Comparison of ENCODE assay signal across 25 cellular contexts in genomic region chr5:11010811-11011210, GRCh38.
DNase-seq lines count a peak whose midpoint lies in the region; ATAC-seq, FAIRE-seq and TF ChIP-seq lines count a peak whose summit lies in the region.
"Had no signal": no experiment of that assay in that cellular context is flagged by ENCODE, and none has a peak within 500 bp of the region (broad histone marks: within the 10 kb centered on the region; RNA-seq: fewer than 3 reads in every experiment).

No MANE protein-coding gene starts in this region.

- peak; percentile 29 for ATAC-seq in left ventricle myocardium superior
- ATAC-seq in Right ventricle myocardium inferior, result no peak
- ATAC-seq in lung (ENCODE audit: insufficient read depth, low FRiP score), result no peak

- no peak overlapping the region for H3K4me3 ChIP-seq in lung
- H3K4me3 ChIP-seq: GM23248 had no signal

- peak; percentile 32 for FAIRE-seq in urothelium cell line (lab: Jason Lieb, UNC)
- FAIRE-seq: A204.1, G401.6, GM12891, GM19239 had no signal

- H3K27ac ChIP-seq in lung (ENCODE audit: low read depth in 1 of 2, low read length in 1 of 2), result no peak overlapping the region
- H3K27ac ChIP-seq: GM23248, HL-60 had no signal

- H3K4me1 ChIP-seq in lung (ENCODE audit: control insufficient read depth in 2 of 2, insufficient read depth in 2 of 2, low read length in 2 of 2), result no peaks in the 10 kb centered on the region
- H3K4me1 ChIP-seq: BE2C had no signal

- intact Hi-C loops in left ventricle myocardium superior (cut with micrococcal nuclease), result no loop called here
- intact Hi-C loops in Right ventricle myocardium inferior (cut with DNase I), result no loop called here

- peaks cover 8% of the 10 kb centered on the region for H3K27me3 Mint-ChIP-seq in nephron progenitor cell (ENCODE audit: low read depth, poor library complexity)
- H3K27me3 Mint-ChIP-seq: CD4-positive, CD25-positive, alpha-beta regulatory T cell had no signal

- TF ChIP-seq CTCF in lung (IDR thresholded peaks at IDR 0.05; ENCODE audit: control extremely low read depth, extremely low read depth) (no peak), nephron progenitor cell (IDR thresholded peaks at IDR 0.05) (no peak)

- no peaks in the 10 kb centered on the region for H3K36me3 Mint-ChIP-seq in nephron progenitor cell (ENCODE audit: low read depth)
- H3K36me3 Mint-ChIP-seq: CD4-positive, CD25-positive, alpha-beta regulatory T cell; CD8-positive, alpha-beta memory T cell had no signal

- H3K27me3 ChIP-seq in lung (ENCODE audit: control insufficient read depth, insufficient read depth), result no peaks in the 10 kb centered on the region
- H3K27me3 ChIP-seq: BE2C had no signal

- peaks cover 9% of the 10 kb centered on the region for H3K9me3 Mint-ChIP-seq in nephron progenitor cell

- no peak overlapping the region for H3K4me3 Mint-ChIP-seq in nephron progenitor cell
- H3K4me3 Mint-ChIP-seq: CD4-positive, CD25-positive, alpha-beta regulatory T cell; CD8-positive, alpha-beta memory T cell had no signal

- H3K9me3 ChIP-seq in lung (ENCODE audit: control insufficient read depth in 2 of 2, insufficient read depth in 1 of 2, low read length in 1 of 2), result peaks cover 0 to 8% of the 10 kb centered on the region in 2 donors
- H3K9me3 ChIP-seq: BE2C had no signal

- peaks cover 5% of the 10 kb centered on the region for H3K4me1 Mint-ChIP-seq in nephron progenitor cell
- H3K4me1 Mint-ChIP-seq: CD4-positive, CD25-positive, alpha-beta regulatory T cell; CD8-positive, alpha-beta memory T cell had no signal

- DNase-seq in left ventricle myocardium superior (no peak), Right ventricle myocardium inferior (ENCODE audit: missing footprints) (no peak), SK-N-DZ (ENCODE audit: low spot score) (peak; percentile 83), lung (ENCODE audit: low spot score) (peak; percentile 2), urothelium cell line (ENCODE audit: low spot score) (no peak), nephron progenitor cell (no peak), RKO (ENCODE audit: low spot score) (no peak)
- DNase-seq: ACHN; BE2C; C1 segment of cervical spinal cord; CD4-positive, CD25-positive, alpha-beta regulatory T cell; CD8-positive, alpha-beta memory T cell; COR-L47; DMS 273 treated with DMSO at 0.1 percent for 48 hours; DMS53; DND-41; EL; GM23248; HCEC 1CT; IMR-90 had no signal

- H3K27ac Mint-ChIP-seq in nephron progenitor cell, result no peak overlapping the region
- H3K27ac Mint-ChIP-seq: CD4-positive, CD25-positive, alpha-beta regulatory T cell; CD8-positive, alpha-beta memory T cell had no signal

- 71 to 93% methylated on average over 4 of the region's 4 CpGs for WGBS in lung, 2 donors

- no peaks in the 10 kb centered on the region for H3K36me3 ChIP-seq in lung (ENCODE audit: control insufficient read depth in 2 of 2, insufficient read depth in 2 of 2, low read length in 2 of 2)
- H3K36me3 ChIP-seq: BE2C had no signal

Comparison
In these comparisons a context has a peak if more than half of its experiments do, and no peak if none do; other contexts are left out.
1. DNase-seq: peak in SK-N-DZ (single experiment) and lung (single experiment); none in left ventricle myocardium superior (single experiment), Right ventricle myocardium inferior (single experiment), urothelium cell line (single experiment), nephron progenitor cell (single experiment) and RKO (single experiment).